In genomic region chr1:20602851-20603450, GRCh38 we compare ENCODE assay signal across 23 cellular contexts. TPM values are rescaled to one million over a fixed set of nuclear protein-coding genes. Genes with fewer than 3 reads are reported as not detected.
DNase-seq lines count a peak whose midpoint lies in the region; ATAC-seq, FAIRE-seq and TF ChIP-seq lines count a peak whose summit lies in the region.
"Had no signal": no experiment of that assay in that cellular context is flagged by ENCODE, and none has a peak within 500 bp of the region (broad histone marks: within the 10 kb centered on the region; RNA-seq: fewer than 3 reads in every experiment).

No MANE protein-coding gene starts in this region.

- H3K4me2 ChIP-seq in A549 (no peak overlapping the region), keratinocyte (ENCODE audit: control insufficient read depth, extremely low read depth, insufficient read depth, low read depth, low read length) (no peak overlapping the region)

- TF ChIP-seq RAD21 in A549 (conservative IDR thresholded peaks at IDR 0.05 in 1 of 2, IDR thresholded peaks at IDR 0.05 in 1 of 2), result no peak

- intact Hi-C loops in prostate gland (cut with DNase I), result no loop called here

- H3K4me3 ChIP-seq in A549 (no peak overlapping the region), SJSA1 (no peak overlapping the region), keratinocyte (ENCODE audit: control insufficient read depth in 2 of 3, extremely low read depth in 1 of 3, insufficient read depth in 2 of 3, low read depth in 1 of 3, low read length in 3 of 3) (no peak overlapping the region), prostate gland (no peak overlapping the region)

- TF ChIP-seq EP300 in A549 (IDR thresholded peaks at IDR 0.05), result no peak

- H3K27ac ChIP-seq in A549 (peak overlapping the region; percentile 70 to 89; a peak in 5 of 6 replicates), SJSA1 (peak overlapping the region; percentile 88), keratinocyte (ENCODE audit: control insufficient read depth, insufficient read depth, low read length) (peak overlapping the region; percentile 78), prostate gland (no peak overlapping the region), RWPE1 (no peak overlapping the region)
- H3K27ac ChIP-seq: C4-2B had no signal

- FAIRE-seq in A549 (lab: Jason Lieb, UNC) (no peak), keratinocyte (lab: Jason Lieb, UNC) (peak; percentile 87), D721Med (lab: Jason Lieb, UNC) (no peak)
- FAIRE-seq: islet of Langerhans had no signal

- WGBS in A549 (ENCODE audit: missing lambda C conversion rate), result 86% methylated on average over 4 of the region's 4 CpGs
- WGBS in prostate gland, result 94% methylated on average over 4 of the region's 4 CpGs

- H3K9me1 ChIP-seq in keratinocyte (ENCODE audit: control insufficient read depth, extremely low read depth, insufficient read depth, low read length), result peaks cover 4% of the 10 kb centered on the region

- CTCF ChIA-PET in A549 (lab: Yijun Ruan, JAX) (interaction anchor here (1.0 to 2.6 kb wide), 3 partner anchors 28 to 31 kb away, joined by 4 to 7 read pairs (median 5); partner anchors contain the start of gene PINK1), RWPE1 (lab: Yijun Ruan, JAX) (no interaction called here)

- H3K79me2 ChIP-seq in keratinocyte (ENCODE audit: control insufficient read depth, insufficient read depth, low read length), result no peaks in the 10 kb centered on the region

- H3K9me3 ChIP-seq in A549 (no peaks in the 10 kb centered on the region), SJSA1 (replicated peaks) (no peaks in the 10 kb centered on the region), keratinocyte (ENCODE audit: control insufficient read depth, low read depth, low read length) (no peaks in the 10 kb centered on the region), prostate gland (no peaks in the 10 kb centered on the region)

- H3K27me3 ChIP-seq in SJSA1 (replicated peaks) (no peaks in the 10 kb centered on the region), keratinocyte (ENCODE audit: control insufficient read depth, extremely low read depth, insufficient read depth, low read length) (no peaks in the 10 kb centered on the region), prostate gland (replicated peaks; ENCODE audit: insufficient read depth) (no peaks in the 10 kb centered on the region)

- H3K36me3 ChIP-seq in SJSA1 (no peaks in the 10 kb centered on the region), keratinocyte (ENCODE audit: control insufficient read depth in 2 of 2, extremely low read depth in 1 of 2, insufficient read depth in 2 of 2, low read length in 2 of 2) (peaks cover 0 to 4% of the 10 kb centered on the region in 2 experiments), prostate gland (no peaks in the 10 kb centered on the region)

- H2AFZ ChIP-seq in keratinocyte (ENCODE audit: control insufficient read depth, low read length), result no peak overlapping the region

- no peak overlapping the region for H3K9ac ChIP-seq in keratinocyte (ENCODE audit: control insufficient read depth, extremely low read depth, insufficient read depth, low read length)

- TF ChIP-seq POLR2A in A549 (IDR thresholded peaks at IDR 0.05; ENCODE audit: low read length), result no peak
- no peak for TF ChIP-seq POLR2A in prostate gland (IDR thresholded peaks at IDR 0.05)

- TF ChIP-seq CTCF in A549 (IDR thresholded peaks at IDR 0.05) (no peak), keratinocyte (optimal IDR thresholded peaks at IDR 0.05 in 1 of 3, IDR thresholded peaks at IDR 0.05 in 1 of 3, conservative IDR thresholded peaks at IDR 0.05 in 1 of 3; ENCODE audit: extremely low read depth in 1 of 3, insufficient read depth in 2 of 3, low read length in 3 of 3) (no peak), D721Med (IDR thresholded peaks at IDR 0.05; ENCODE audit: insufficient read depth, missing control alignments) (no peak), prostate gland (IDR thresholded peaks at IDR 0.05) (no peak), RWPE1 (conservative IDR thresholded peaks at IDR 0.05; ENCODE audit: low read depth) (no peak)

- POLR2A ChIA-PET in A549 (lab: Yijun Ruan, JAX) (interaction anchor here (1.1 to 1.2 kb wide), 2 partner anchors 11 to 31 kb away, joined by 3 to 4 read pairs; partner anchors contain the start of gene PINK1), RWPE1 (lab: Yijun Ruan, JAX; ENCODE audit: low non-redundant PET) (no interaction called here)

- ATAC-seq in A549, result no peak
- ATAC-seq: activated CD8-positive, alpha-beta memory T cell treated with anti-CD3 and anti-CD28 coated beads, Interleukin-2, amount 10 ng/mL, durations not matched to agents 7 days and 5 days; effector memory CD8-positive, alpha-beta T cell; stimulated activated memory B cell treated with anti-CD40 and anti-IgM and Interleukin-4, amounts not matched to agents 10 μg/mL and 1 μg/mL and 100 μg/mL, for 72 hours had no signal

- DNase-seq in A549 (ENCODE audit: low read depth in 1 of 2, low spot score in 1 of 2) (no peak), HT1080 (ENCODE audit: low read depth) (peak; percentile 57), SJSA1 (ENCODE audit: low read depth in 1 of 2, low spot score in 2 of 2) (no peak), keratinocyte (ENCODE audit: low read depth, low spot score) (no peak), D721Med (ENCODE audit: insufficient read length, low spot score) (no peak), NCI-H2029 (lab: John Stamatoyannopoulos, UW) (no peak), prostate gland (ENCODE audit: low spot score) (no peak), RWPE1 (ENCODE audit: low spot score) (no peak)
- DNase-seq: activated CD4-positive, alpha-beta T cell treated with anti-CD3 and anti-CD28 coated beads for 1 hour; activated CD8-positive, alpha-beta memory T cell treated with anti-CD3 and anti-CD28 coated beads, Interleukin-2, amount 10 ng/mL, durations not matched to agents 7 days and 5 days; activated effector memory CD4-positive, alpha-beta T cell treated with anti-CD3 and anti-CD28 coated beads, Interleukin-2, amount 50 U/mL, for 16 hours; amygdala; effector memory CD8-positive, alpha-beta T cell; mesendoderm; NCI-H1092 treated with DMSO at 0.1 percent for 48 hours; NCI-H526 treated with DMSO at 0.1 percent for 48 hours; nephron progenitor cell; OCI-M1 had no signal

- no peaks in the 10 kb centered on the region for H4K20me1 ChIP-seq in keratinocyte (ENCODE audit: control insufficient read depth, extremely low read depth, insufficient read depth, low read length)

- H3K4me1 ChIP-seq in A549 (peaks cover 51% of the 10 kb centered on the region), SJSA1 (replicated peaks) (peaks cover 47% of the 10 kb centered on the region), keratinocyte (ENCODE audit: control insufficient read depth, extremely low read depth, insufficient read depth, low read length) (peaks cover 36% of the 10 kb centered on the region), prostate gland (replicated peaks) (no peaks in the 10 kb centered on the region)

- dilution Hi-C loops in keratinocyte (cut with MboI; ENCODE audit: extremely low pct_ligation_motif_present, low sequenced_read_pairs), result no loop called here

RNA-seq across cellular contexts. Expression of gene CDA, which starts 14.1 kb away (rescaled TPM):
- polyA plus RNA-seq in A549 (2011; rRNA removed), result 11.2 and 12.2 TPM in 2 replicates
- polyA plus RNA-seq in A549 (2012; cell fraction: cytosol; rRNA removed), result 24.0 and 25.0 TPM in 2 replicates
- polyA plus RNA-seq in A549 (2012; cell fraction: nucleus; rRNA removed), result 15.2 and 17.4 TPM in 2 replicates
- 35.6 to 48.7 TPM (median 44.6 TPM) in 3 replicates for polyA plus RNA-seq in A549 (2017; fragmentation: RNase III; extraction: RNeasy Plus Mini Kit Qiagen cat#74134 plus additional on column Dnase treatment)
- 18.8 and 24.3 TPM in 2 replicates for polyA minus RNA-seq in A549 (2011; rRNA and poly(A)+ RNA removed)
- 5.8 and 15.0 TPM in 2 replicates for total RNA-seq in HT1080 (2014; rRNA removed; shearing (Covaris generic))
- 43.8 and 44.4 TPM in 2 replicates for polyA plus RNA-seq in HT1080 (2015; cell fraction: cytosol; rRNA removed)
- polyA plus RNA-seq in HT1080 (2015; cell fraction: nucleus; rRNA removed), result 11.8 and 15.4 TPM in 2 replicates
- total RNA-seq in SJSA1 (2014; rRNA removed; shearing (Covaris generic)), result not detected in 2 replicates
- 44.9 to 136 TPM (median 64.6 TPM) in 3 replicates for polyA plus RNA-seq in keratinocyte
- 23.2 TPM for polyA plus RNA-seq in keratinocyte (2011; ENCODE audit: low read depth)
- 89.5 and 115 TPM in 2 replicates for polyA plus RNA-seq in keratinocyte (2011; cell fraction: cytosol; rRNA removed)
- 29.0 and 36.3 TPM in 2 replicates for polyA plus RNA-seq in keratinocyte (2011; cell fraction: nucleus; rRNA removed)
- polyA plus RNA-seq in keratinocyte (2012; ENCODE audit: low replicate concordance), result 97.3 and 122 TPM in 2 replicates
- polyA minus RNA-seq in keratinocyte, result 49.6 to 153 TPM (median 69.5 TPM) in 3 replicates
- 40.7 TPM for polyA minus RNA-seq in keratinocyte (2011; cell fraction: cytosol; rRNA and poly(A)+ RNA removed)
- 7.8 and 14.0 TPM in 2 replicates for polyA minus RNA-seq in keratinocyte (2011; cell fraction: nucleus; rRNA and poly(A)+ RNA removed)
- under 1 TPM in 1 of 2 donors, not detected in 1; 0.59 TPM for total RNA-seq in prostate gland
- total RNA-seq: activated CD8-positive, alpha-beta memory T cell treated with anti-CD3 and anti-CD28 coated beads, Interleukin-2, amount 10 ng/mL, durations not matched to agents 7 days and 5 days had no signal

RNA-seq across cellular contexts. Expression of gene PINK1, which starts 30.3 kb away (rescaled TPM):
- polyA plus RNA-seq in A549 (2011; rRNA removed) (18.9 and 19.9 TPM in 2 replicates), A549 (2017; fragmentation: RNase III; extraction: RNeasy Plus Mini Kit Qiagen cat#74134 plus additional on column Dnase treatment) (41.5 to 53.3 TPM (median 51.4 TPM) in 3 replicates), keratinocyte (44.6 to 58.1 TPM (median 55.9 TPM) in 3 replicates)
- polyA plus RNA-seq in A549 (2012; cell fraction: cytosol; rRNA removed), result 24.1 and 29.5 TPM in 2 replicates
- 21.1 and 21.3 TPM in 2 replicates for polyA plus RNA-seq in A549 (2012; cell fraction: nucleus; rRNA removed)
- polyA minus RNA-seq in A549 (2011; rRNA and poly(A)+ RNA removed), result 8.2 and 9.6 TPM in 2 replicates
- 44.6 and 45.2 TPM in 2 replicates for total RNA-seq in HT1080 (2014; rRNA removed; shearing (Covaris generic))
- 41.3 and 41.7 TPM in 2 replicates for polyA plus RNA-seq in HT1080 (2015; cell fraction: cytosol; rRNA removed)
- polyA plus RNA-seq in HT1080 (2015; cell fraction: nucleus; rRNA removed), result 25.8 and 28.9 TPM in 2 replicates
- 48.0 and 55.0 TPM in 2 replicates for total RNA-seq in SJSA1 (2014; rRNA removed; shearing (Covaris generic))
- polyA plus RNA-seq in keratinocyte (2011; ENCODE audit: low read depth), result 43.0 TPM
- 41.8 and 59.8 TPM in 2 replicates for polyA plus RNA-seq in keratinocyte (2011; cell fraction: cytosol; rRNA removed)
- polyA plus RNA-seq in keratinocyte (2011; cell fraction: nucleus; rRNA removed), result 46.3 and 47.8 TPM in 2 replicates
- polyA plus RNA-seq in keratinocyte (2012; ENCODE audit: low replicate concordance), result 57.0 and 60.7 TPM in 2 replicates
- 33.8 to 49.6 TPM (median 41.3 TPM) in 3 replicates for polyA minus RNA-seq in keratinocyte
- 47.2 TPM for polyA minus RNA-seq in keratinocyte (2011; cell fraction: cytosol; rRNA and poly(A)+ RNA removed)
- 20.0 and 20.3 TPM in 2 replicates for polyA minus RNA-seq in keratinocyte (2011; cell fraction: nucleus; rRNA and poly(A)+ RNA removed)
- 100 to 1,000 TPM; 115 to 136 TPM for total RNA-seq in prostate gland

RNA-seq across cellular contexts. Expression of gene FAM43B, which starts 50.6 kb away (rescaled TPM):
- 0.53 and 0.76 TPM in 2 replicates for polyA plus RNA-seq in A549 (2011; rRNA removed)
- polyA plus RNA-seq in A549 (2012; cell fraction: cytosol; rRNA removed), result 1.4 and 2.0 TPM in 2 replicates
- 3.1 and 5.4 TPM in 2 replicates for polyA plus RNA-seq in A549 (2012; cell fraction: nucleus; rRNA removed)
- 4.1 to 7.1 TPM (median 6.9 TPM) in 3 replicates for polyA plus RNA-seq in A549 (2017; fragmentation: RNase III; extraction: RNeasy Plus Mini Kit Qiagen cat#74134 plus additional on column Dnase treatment)
- 0.78 and 0.83 TPM in 2 replicates for polyA minus RNA-seq in A549 (2011; rRNA and poly(A)+ RNA removed)
- 0.07 and 0.08 TPM in 2 replicates for total RNA-seq in HT1080 (2014; rRNA removed; shearing (Covaris generic))
- polyA plus RNA-seq in HT1080 (2015; cell fraction: cytosol; rRNA removed), result 0.21 and 0.33 TPM in 2 replicates
- polyA plus RNA-seq in HT1080 (2015; cell fraction: nucleus; rRNA removed), result 0.24 and 0.55 TPM in 2 replicates
- total RNA-seq in SJSA1 (2014; rRNA removed; shearing (Covaris generic)), result not detected in 2 replicates
- polyA plus RNA-seq in keratinocyte, result 0.02 to 0.03 TPM in 2 of 3 replicates, not detected in the other
- polyA plus RNA-seq in keratinocyte (2011; ENCODE audit: low read depth), result not detected
- polyA plus RNA-seq in keratinocyte (2011; cell fraction: cytosol; rRNA removed), result not detected in 2 replicates
- 0.04 TPM in 1 of 2 replicates, not detected in the other for polyA plus RNA-seq in keratinocyte (2011; cell fraction: nucleus; rRNA removed)
- not detected in 2 replicates for polyA plus RNA-seq in keratinocyte (2012; ENCODE audit: low replicate concordance)
- 0.10 TPM in 1 of 3 replicates, not detected in the others for polyA minus RNA-seq in keratinocyte
- not detected for polyA minus RNA-seq in keratinocyte (2011; cell fraction: cytosol; rRNA and poly(A)+ RNA removed)
- polyA minus RNA-seq in keratinocyte (2011; cell fraction: nucleus; rRNA and poly(A)+ RNA removed), result not detected in 2 replicates
- total RNA-seq in prostate gland, result under 1 TPM; 0.68 to 0.85 TPM
- total RNA-seq: activated CD8-positive, alpha-beta memory T cell treated with anti-CD3 and anti-CD28 coated beads, Interleukin-2, amount 10 ng/mL, durations not matched to agents 7 days and 5 days; pulmonary artery endothelial cell had no signal
- polyA plus RNA-seq: IgD-negative memory B cell had no signal

RNA-seq across cellular contexts. Expression of gene DDOST, which starts 58.2 kb away (rescaled TPM):
- polyA plus RNA-seq in A549 (2011; rRNA removed), result 231 and 258 TPM in 2 replicates
- polyA plus RNA-seq in A549 (2012; cell fraction: cytosol; rRNA removed), result 172 and 229 TPM in 2 replicates
- polyA plus RNA-seq in A549 (2012; cell fraction: nucleus; rRNA removed), result 154 and 173 TPM in 2 replicates
- 154 to 158 TPM (median 156 TPM) in 3 replicates for polyA plus RNA-seq in A549 (2017; fragmentation: RNase III; extraction: RNeasy Plus Mini Kit Qiagen cat#74134 plus additional on column Dnase treatment)
- 135 and 176 TPM in 2 replicates for polyA minus RNA-seq in A549 (2011; rRNA and poly(A)+ RNA removed)
- 401 and 438 TPM in 2 replicates for total RNA-seq in HT1080 (2014; rRNA removed; shearing (Covaris generic))
- polyA plus RNA-seq in HT1080 (2015; cell fraction: cytosol; rRNA removed), result 474 and 524 TPM in 2 replicates
- 508 and 566 TPM in 2 replicates for polyA plus RNA-seq in HT1080 (2015; cell fraction: nucleus; rRNA removed)
- 249 and 352 TPM in 2 replicates for total RNA-seq in SJSA1 (2014; rRNA removed; shearing (Covaris generic))
- 263 to 281 TPM (median 275 TPM) in 3 replicates for polyA plus RNA-seq in keratinocyte
- 37.1 TPM for polyA plus RNA-seq in keratinocyte (2011; ENCODE audit: low read depth)
- 143 and 150 TPM in 2 replicates for polyA plus RNA-seq in keratinocyte (2011; cell fraction: cytosol; rRNA removed)
- polyA plus RNA-seq in keratinocyte (2011; cell fraction: nucleus; rRNA removed), result 248 and 263 TPM in 2 replicates
- polyA plus RNA-seq in keratinocyte (2012; ENCODE audit: low replicate concordance), result 106 and 206 TPM in 2 replicates
- 161 to 195 TPM (median 171 TPM) in 3 replicates for polyA minus RNA-seq in keratinocyte
- 146 TPM for polyA minus RNA-seq in keratinocyte (2011; cell fraction: cytosol; rRNA and poly(A)+ RNA removed)
- 203 and 262 TPM in 2 replicates for polyA minus RNA-seq in keratinocyte (2011; cell fraction: nucleus; rRNA and poly(A)+ RNA removed)
- 100 to 1,000 TPM; 223 to 264 TPM for total RNA-seq in prostate gland

Comparison
In these comparisons a context has a peak if more than half of its experiments do, and no peak if none do; other contexts are left out.
1. H3K27ac ChIP-seq: peak in A549 (2 of 2), SJSA1 (single experiment) and keratinocyte (single experiment); none in prostate gland (0 of 2) and RWPE1 (single experiment).